ENCODE assay signal across 8 cellular contexts in the genomic region with DNA sequence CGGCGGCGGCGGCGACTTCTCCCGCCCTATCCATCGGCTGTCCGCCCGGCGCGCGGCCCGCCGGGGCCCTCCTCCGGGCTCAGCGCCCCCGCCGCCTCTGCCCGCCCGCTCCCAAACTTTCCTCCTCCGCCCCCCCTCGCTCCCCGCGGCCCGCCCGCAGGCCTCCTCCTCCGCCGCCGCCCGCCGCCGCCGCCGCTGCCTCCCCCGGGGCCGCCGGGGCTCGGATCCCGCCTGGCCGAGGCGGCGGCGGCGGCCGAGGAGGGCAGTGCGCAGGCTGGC.
DNase-seq lines count a peak whose midpoint lies in the region; ATAC-seq, FAIRE-seq and TF ChIP-seq lines count a peak whose summit lies in the region.

No MANE protein-coding gene starts in this region.

- no peak for FAIRE-seq in D721Med (lab: Jason Lieb, UNC)

- DNase-seq in GM13977 (ENCODE audit: low spot score) = no peak
- DNase-seq in effector memory CD8-positive, alpha-beta T cell = no peak
- DNase-seq in skeletal muscle cell (ENCODE audit: low read depth) = no peak
- no peak for DNase-seq in posterior cingulate gyrus
- no peak for DNase-seq in D721Med (ENCODE audit: insufficient read length, low spot score)
- no peak for DNase-seq in NCI-H187 (lab: John Stamatoyannopoulos, UW)

- TF ChIP-seq CTCF in GM13977 (IDR thresholded peaks at IDR 0.05; ENCODE audit: extremely low read depth, insufficient read depth, missing control alignments) (peak; percentile 4), D721Med (IDR thresholded peaks at IDR 0.05; ENCODE audit: insufficient read depth, missing control alignments) (no peak)

- peaks cover 10% of the 10 kb centered on the region for H3K36me3 Mint-ChIP-seq in effector memory CD8-positive, alpha-beta T cell (ENCODE audit: insufficient read depth)

- peaks cover 0 to 9% of the 10 kb centered on the region in 2 donors for H3K27me3 Mint-ChIP-seq in effector memory CD8-positive, alpha-beta T cell

- H3K4me1 Mint-ChIP-seq in effector memory CD8-positive, alpha-beta T cell (ENCODE audit: low read depth in 2 of 2) = peaks cover 13 to 15% of the 10 kb centered on the region in 2 donors

- ATAC-seq in effector memory CD8-positive, alpha-beta T cell (replicated peaks) = peak; percentile 4
- no peak for ATAC-seq in HG02798 (IDR thresholded peaks at IDR 0.05; ENCODE audit: poor library complexity, unreplicated experiment)

- H3K9me3 Mint-ChIP-seq in effector memory CD8-positive, alpha-beta T cell = no peaks in the 10 kb centered on the region

- TF ChIP-seq EP300 in Ishikawa (IDR thresholded peaks at IDR 0.05; ENCODE audit: borderline replicate concordance) = no peak

- in situ Hi-C loops in GM13977 (cut with MboI; ENCODE audit: low pct_unique_long_range_greater_than_20kb, low sequenced_read_pairs, unreplicated experiment) = no loop called here

- H3K4me3 Mint-ChIP-seq in effector memory CD8-positive, alpha-beta T cell = peak overlapping the region in 1 of 2 donors; percentile 97

- no peak for TF ChIP-seq RAD21 in Ishikawa (IDR thresholded peaks at IDR 0.05; ENCODE audit: low read depth)

- no peak overlapping the region for H3K27ac Mint-ChIP-seq in effector memory CD8-positive, alpha-beta T cell

- intact Hi-C loops in posterior cingulate gyrus (cut with DNase I) = loop anchor here (1.0 kb wide), 2 partner anchors 39 to 143 kb away; a partner anchor contains a TSS

- peak overlapping the region; percentile 71 for H3K4me3 ChIP-seq in skeletal muscle cell (ENCODE audit: low read depth, low read length)

TF ChIP-seq in Ishikawa, 13 proteins besides CTCF, POLR2A, EP300 and RAD21:
- TF ChIP-seq TCF12 (IDR thresholded peaks at IDR 0.05; ENCODE audit: low read depth) (no peak), EGR1 (IDR thresholded peaks at IDR 0.05) (peak; percentile 76), NFIC (IDR thresholded peaks at IDR 0.05) (no peak), TEAD4 (IDR thresholded peaks at IDR 0.05) (no peak), TAF1 (IDR thresholded peaks at IDR 0.05; ENCODE audit: low read depth) (no peak), ZBTB7A (IDR thresholded peaks at IDR 0.05; ENCODE audit: low read depth) (no peak)
- TF ChIP-seq, protein P1, sequence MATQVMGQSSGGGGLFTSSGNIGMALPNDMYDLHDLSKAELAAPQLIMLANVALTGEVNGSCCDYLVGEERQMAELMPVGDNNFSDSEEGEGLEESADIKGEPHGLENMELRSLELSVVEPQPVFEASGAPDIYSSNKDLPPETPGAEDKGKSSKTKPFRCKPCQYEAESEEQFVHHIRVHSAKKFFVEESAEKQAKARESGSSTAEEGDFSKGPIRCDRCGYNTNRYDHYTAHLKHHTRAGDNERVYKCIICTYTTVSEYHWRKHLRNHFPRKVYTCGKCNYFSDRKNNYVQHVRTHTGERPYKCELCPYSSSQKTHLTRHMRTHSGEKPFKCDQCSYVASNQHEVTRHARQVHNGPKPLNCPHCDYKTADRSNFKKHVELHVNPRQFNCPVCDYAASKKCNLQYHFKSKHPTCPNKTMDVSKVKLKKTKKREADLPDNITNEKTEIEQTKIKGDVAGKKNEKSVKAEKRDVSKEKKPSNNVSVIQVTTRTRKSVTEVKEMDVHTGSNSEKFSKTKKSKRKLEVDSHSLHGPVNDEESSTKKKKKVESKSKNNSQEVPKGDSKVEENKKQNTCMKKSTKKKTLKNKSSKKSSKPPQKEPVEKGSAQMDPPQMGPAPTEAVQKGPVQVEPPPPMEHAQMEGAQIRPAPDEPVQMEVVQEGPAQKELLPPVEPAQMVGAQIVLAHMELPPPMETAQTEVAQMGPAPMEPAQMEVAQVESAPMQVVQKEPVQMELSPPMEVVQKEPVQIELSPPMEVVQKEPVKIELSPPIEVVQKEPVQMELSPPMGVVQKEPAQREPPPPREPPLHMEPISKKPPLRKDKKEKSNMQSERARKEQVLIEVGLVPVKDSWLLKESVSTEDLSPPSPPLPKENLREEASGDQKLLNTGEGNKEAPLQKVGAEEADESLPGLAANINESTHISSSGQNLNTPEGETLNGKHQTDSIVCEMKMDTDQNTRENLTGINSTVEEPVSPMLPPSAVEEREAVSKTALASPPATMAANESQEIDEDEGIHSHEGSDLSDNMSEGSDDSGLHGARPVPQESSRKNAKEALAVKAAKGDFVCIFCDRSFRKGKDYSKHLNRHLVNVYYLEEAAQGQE (IDR thresholded peaks at IDR 0.05; ENCODE audit: low read depth) = no peak
- TF ChIP-seq, protein P2, sequence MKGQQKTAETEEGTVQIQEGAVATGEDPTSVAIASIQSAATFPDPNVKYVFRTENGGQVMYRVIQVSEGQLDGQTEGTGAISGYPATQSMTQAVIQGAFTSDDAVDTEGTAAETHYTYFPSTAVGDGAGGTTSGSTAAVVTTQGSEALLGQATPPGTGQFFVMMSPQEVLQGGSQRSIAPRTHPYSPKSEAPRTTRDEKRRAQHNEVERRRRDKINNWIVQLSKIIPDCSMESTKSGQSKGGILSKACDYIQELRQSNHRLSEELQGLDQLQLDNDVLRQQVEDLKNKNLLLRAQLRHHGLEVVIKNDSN (IDR thresholded peaks at IDR 0.05) = no peak
